In the genomic region with DNA sequence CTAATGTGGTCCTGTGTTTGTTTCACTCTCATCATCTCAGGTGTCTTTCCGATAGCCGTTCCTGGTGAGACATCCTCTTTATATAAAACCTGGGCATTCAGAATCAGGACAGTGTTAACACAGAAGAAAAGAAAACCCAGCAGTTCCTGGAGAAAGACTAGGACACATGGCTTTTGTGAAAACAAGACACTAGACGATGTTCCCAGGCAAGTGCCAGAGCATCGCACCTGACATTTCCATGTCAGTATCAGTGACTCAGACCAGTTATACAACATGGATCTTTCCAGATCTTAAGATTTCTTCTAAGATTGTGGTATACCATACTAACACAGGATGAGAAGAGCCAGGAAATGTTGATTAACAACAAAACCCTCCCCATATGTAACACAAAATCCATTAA, we compare ENCODE assay signal across 28 cellular contexts.
"Had no signal": no experiment of that assay in that cellular context is flagged by ENCODE, and none has a peak within 500 bp of the region (broad histone marks: within the 10 kb centered on the region; RNA-seq: fewer than 3 reads in every experiment).

No MANE protein-coding gene starts in this region.

- H3K4me3 Mint-ChIP-seq: stimulated activated effector memory CD8-positive, alpha-beta T cell treated with anti-CD3 and anti-CD28 coated beads, Interleukin-12 subunit alpha, Interleukin-12 subunit beta, amount 100 ng/mL, for 72 hours; stimulated activated memory B cell treated with anti-CD40 and anti-IgM and Interleukin-4, amounts not matched to agents 10 μg/mL and 1 μg/mL and 100 μg/mL, for 72 hours; stimulated activated naive B cell treated with anti-CD40 and anti-IgM and Interleukin-4, amounts not matched to agents 10 μg/mL and 1 μg/mL and 100 μg/mL, for 72 hours; stimulated activated naive CD8-positive, alpha-beta T cell treated with anti-CD3 and anti-CD28 coated beads, Interleukin-15, amount 100 ng/mL, for 72 hours; stimulated activated naive CD8-positive, alpha-beta T cell treated with anti-CD3 and anti-CD28 coated beads, Interleukin-15, Interleukin-2, amounts not matched to agents 100 ng/mL and 50 ng/mL, for 24 hours; type B pancreatic cell had no signal

- H3K9me3 ChIP-seq: stomach, suprapubic skin, testis, thoracic aorta, thyroid gland, tibial artery, tibial nerve, transverse colon, upper lobe of left lung, upper lobe of right lung, uterus, vagina had no signal

- H3K9me3 Mint-ChIP-seq: stimulated activated effector memory CD8-positive, alpha-beta T cell treated with anti-CD3 and anti-CD28 coated beads, Interleukin-12 subunit alpha, Interleukin-12 subunit beta, amount 100 ng/mL, for 72 hours; stimulated activated memory B cell treated with anti-CD40 and anti-IgM and Interleukin-4, amounts not matched to agents 10 μg/mL and 1 μg/mL and 100 μg/mL, for 72 hours; stimulated activated naive B cell treated with anti-CD40 and anti-IgM and Interleukin-4, amounts not matched to agents 10 μg/mL and 1 μg/mL and 100 μg/mL, for 72 hours; stimulated activated naive CD8-positive, alpha-beta T cell treated with anti-CD3 and anti-CD28 coated beads, Interleukin-15, amount 100 ng/mL, for 72 hours; stimulated activated naive CD8-positive, alpha-beta T cell treated with anti-CD3 and anti-CD28 coated beads, Interleukin-15, Interleukin-2, amounts not matched to agents 100 ng/mL and 50 ng/mL, for 24 hours; type B pancreatic cell had no signal

- H3K4me1 Mint-ChIP-seq: stimulated activated effector memory CD8-positive, alpha-beta T cell treated with anti-CD3 and anti-CD28 coated beads, Interleukin-12 subunit alpha, Interleukin-12 subunit beta, amount 100 ng/mL, for 72 hours; stimulated activated memory B cell treated with anti-CD40 and anti-IgM and Interleukin-4, amounts not matched to agents 10 μg/mL and 1 μg/mL and 100 μg/mL, for 72 hours; stimulated activated naive B cell treated with anti-CD40 and anti-IgM and Interleukin-4, amounts not matched to agents 10 μg/mL and 1 μg/mL and 100 μg/mL, for 72 hours; stimulated activated naive CD8-positive, alpha-beta T cell treated with anti-CD3 and anti-CD28 coated beads, Interleukin-15, amount 100 ng/mL, for 72 hours had no signal

- H3K36me3 ChIP-seq: suprapubic skin, thoracic aorta, thyroid gland, transverse colon, upper lobe of left lung, upper lobe of right lung, uterus, vagina had no signal

- H3K27ac Mint-ChIP-seq: stimulated activated effector memory CD8-positive, alpha-beta T cell treated with anti-CD3 and anti-CD28 coated beads, Interleukin-12 subunit alpha, Interleukin-12 subunit beta, amount 100 ng/mL, for 72 hours; stimulated activated memory B cell treated with anti-CD40 and anti-IgM and Interleukin-4, amounts not matched to agents 10 μg/mL and 1 μg/mL and 100 μg/mL, for 72 hours; stimulated activated naive B cell treated with anti-CD40 and anti-IgM and Interleukin-4, amounts not matched to agents 10 μg/mL and 1 μg/mL and 100 μg/mL, for 72 hours; stimulated activated naive CD8-positive, alpha-beta T cell treated with anti-CD3 and anti-CD28 coated beads, Interleukin-15, Interleukin-2, amounts not matched to agents 100 ng/mL and 50 ng/mL, for 24 hours; type B pancreatic cell had no signal

- H3K27ac ChIP-seq: stomach, suprapubic skin, testis, thoracic aorta, thyroid gland, tibial artery, tibial nerve, transverse colon, upper lobe of left lung, upper lobe of right lung, uterus, vagina had no signal

- ATAC-seq: stimulated activated effector memory CD8-positive, alpha-beta T cell treated with anti-CD3 and anti-CD28 coated beads, Interleukin-12 subunit alpha, Interleukin-12 subunit beta, amount 100 ng/mL, for 72 hours; stimulated activated memory B cell treated with anti-CD40 and anti-IgM and Interleukin-4, amounts not matched to agents 10 μg/mL and 1 μg/mL and 100 μg/mL, for 72 hours; stimulated activated naive B cell treated with anti-CD40 and anti-IgM and Interleukin-4, amounts not matched to agents 10 μg/mL and 1 μg/mL and 100 μg/mL, for 72 hours; stimulated activated naive CD8-positive, alpha-beta T cell treated with anti-CD3 and anti-CD28 coated beads, Interleukin-15, amount 100 ng/mL, for 72 hours; stimulated activated naive CD8-positive, alpha-beta T cell treated with anti-CD3 and anti-CD28 coated beads, Interleukin-15, Interleukin-2, amounts not matched to agents 100 U/mL and 50 U/mL, for 24 hours; upper lobe of right lung had no signal

- H3K4me3 ChIP-seq: stomach, suprapubic skin, testis, thoracic aorta, thyroid gland, tibial artery, tibial nerve, transverse colon, upper lobe of left lung, upper lobe of right lung, uterus, vagina had no signal

- H3K4me1 ChIP-seq: stomach, suprapubic skin, testis, thyroid gland, tibial artery, tibial nerve, transverse colon, upper lobe of left lung, upper lobe of right lung, uterus, vagina had no signal

- H3K27me3 Mint-ChIP-seq: stimulated activated memory B cell treated with anti-CD40 and anti-IgM and Interleukin-4, amounts not matched to agents 10 μg/mL and 1 μg/mL and 100 μg/mL, for 72 hours; stimulated activated naive B cell treated with anti-CD40 and anti-IgM and Interleukin-4, amounts not matched to agents 10 μg/mL and 1 μg/mL and 100 μg/mL, for 72 hours; stimulated activated naive CD8-positive, alpha-beta T cell treated with anti-CD3 and anti-CD28 coated beads, Interleukin-15, amount 100 ng/mL, for 72 hours; stimulated activated naive CD8-positive, alpha-beta T cell treated with anti-CD3 and anti-CD28 coated beads, Interleukin-15, Interleukin-2, amounts not matched to agents 100 ng/mL and 50 ng/mL, for 24 hours; type B pancreatic cell had no signal

- DNase-seq: stimulated activated CD4-positive, alpha-beta T cell treated with anti-CD3 and anti-CD28 coated beads, Interleukin-2, amount 100 ng/mL, for 48 hours; stimulated activated CD4-positive, alpha-beta T cell treated with anti-CD3 and anti-CD28 coated beads, Interleukin-4, amount 100 ng/mL, for 1 hour; stimulated activated CD4-positive, alpha-beta T cell treated with anti-CD3 and anti-CD28 coated beads, Interleukin-4, amount 100 ng/mL, for 24 hours; stimulated activated CD4-positive, alpha-beta T cell treated with anti-CD3 and anti-CD28 coated beads, Interleukin-4, amount 100 ng/mL, for 4 hours; stimulated activated CD8-positive, alpha-beta memory T cell treated with anti-CD3 and anti-CD28 coated beads, Interleukin-4, amount 100 ng/mL, for 48 hours; stimulated activated naive B cell treated with anti-CD40 and anti-IgM and Interleukin-4, amounts not matched to agents 10 μg/mL and 1 μg/mL and 100 μg/mL, for 72 hours; stimulated activated naive CD4-positive, alpha-beta T cell; stimulated activated naive CD4-positive, alpha-beta T cell treated with Interleukin-2 at 50 U/mL for 16 hours; stimulated activated naive CD8-positive, alpha-beta T cell treated with anti-CD3 and anti-CD28 coated beads, Interleukin-15, amount 100 ng/mL, for 72 hours; stimulated activated naive CD8-positive, alpha-beta T cell treated with anti-CD3 and anti-CD28 coated beads, Interleukin-15, Interleukin-2, amounts not matched to agents 100 U/mL and 50 U/mL, for 24 hours; stomach; substantia nigra; testis; thyroid gland; tibial artery; transverse colon; trophoblast cell; upper lobe of left lung; upper lobe of right lung; uterus had no signal

- H3K36me3 Mint-ChIP-seq: stimulated activated effector memory CD8-positive, alpha-beta T cell treated with anti-CD3 and anti-CD28 coated beads, Interleukin-12 subunit alpha, Interleukin-12 subunit beta, amount 100 ng/mL, for 72 hours; type B pancreatic cell had no signal

- H3K27me3 ChIP-seq: stomach, suprapubic skin, testis, thyroid gland, tibial artery, tibial nerve, transverse colon, upper lobe of left lung, upper lobe of right lung, uterus, vagina had no signal
